11 cellular contexts compared by ENCODE assay signal in genomic region chr1:198199105-198199504, GRCh38. TPM values are rescaled to one million over a fixed set of nuclear protein-coding genes. Genes with fewer than 3 reads are reported as not detected.
DNase-seq lines count a peak whose midpoint lies in the region; ATAC-seq and TF ChIP-seq lines count a peak whose summit lies in the region.
"Had no signal": no experiment of that assay in that cellular context is flagged by ENCODE, and none has a peak within 500 bp of the region (broad histone marks: within the 10 kb centered on the region; RNA-seq: fewer than 3 reads in every experiment).

No MANE protein-coding gene starts in this region.

- H3K4me1 ChIP-seq in MM.1S (ENCODE audit: low read length), result peaks cover 16% of the 10 kb centered on the region
- peaks cover 25% of the 10 kb centered on the region for H3K4me1 ChIP-seq in osteoblast (ENCODE audit: insufficient read depth, low read length)

- H2AFZ ChIP-seq in MM.1S (ENCODE audit: low read length) (no peak overlapping the region), osteoblast (ENCODE audit: low read length) (no peak overlapping the region)

- no peaks in the 10 kb centered on the region for H3F3A ChIP-seq in MM.1S (ENCODE audit: insufficient read depth, low read length)

- H3K36me3 Mint-ChIP-seq in activated naive CD4-positive, alpha-beta T cell treated with anti-CD3 and anti-CD28 coated beads, Interleukin-2, amount 10 ng/mL, durations not matched to agents 7 days and 5 days, result peaks cover 7% of the 10 kb centered on the region

- H3K9me3 Mint-ChIP-seq in activated naive CD4-positive, alpha-beta T cell treated with anti-CD3 and anti-CD28 coated beads, Interleukin-2, amount 10 ng/mL, durations not matched to agents 7 days and 5 days, result no peaks in the 10 kb centered on the region

- H4K20me1 ChIP-seq in MM.1S (ENCODE audit: insufficient read depth, low read length), result 0 out of 2 replicates have a peak, but pooled peaks cover 5% of the 10 kb centered on the region
- peaks cover 80% of the 10 kb centered on the region for H4K20me1 ChIP-seq in osteoblast (ENCODE audit: insufficient read depth, low read length)

- peaks cover 23% of the 10 kb centered on the region for H3K4me1 Mint-ChIP-seq in activated naive CD4-positive, alpha-beta T cell treated with anti-CD3 and anti-CD28 coated beads, Interleukin-2, amount 10 ng/mL, durations not matched to agents 7 days and 5 days

- CTCF ChIA-PET in activated naive CD4-positive, alpha-beta T cell treated with anti-CD3 and anti-CD28 coated beads, Interleukin-2, amount 10 ng/mL, durations not matched to agents 7 days and 5 days (lab: Charles Lee), result interaction anchor here (1.2 kb wide), 2 partner anchors 11 to 43 kb away, joined by 3 read pairs; no protein-coding TSS in a partner anchor

- H3K4me3 Mint-ChIP-seq in activated naive CD4-positive, alpha-beta T cell treated with anti-CD3 and anti-CD28 coated beads, Interleukin-2, amount 10 ng/mL, durations not matched to agents 7 days and 5 days, result no peak overlapping the region
- H3K4me3 Mint-ChIP-seq: endodermal cell had no signal

- no peak for TF ChIP-seq CTCF in MM.1S (IDR thresholded peaks at IDR 0.05; ENCODE audit: low read length)
- no peak for TF ChIP-seq CTCF in osteoblast (IDR thresholded peaks at IDR 0.05; ENCODE audit: extremely low read depth, low read depth, low read length)

- H3K27ac Mint-ChIP-seq in activated naive CD4-positive, alpha-beta T cell treated with anti-CD3 and anti-CD28 coated beads, Interleukin-2, amount 10 ng/mL, durations not matched to agents 7 days and 5 days, result no peak overlapping the region

- H3K27ac ChIP-seq in MM.1S (ENCODE audit: low read length) (no peak overlapping the region), osteoblast (ENCODE audit: low read depth, low read length) (no peak overlapping the region)
- H3K27ac ChIP-seq: KMS-11 had no signal

- no peaks in the 10 kb centered on the region for H3K27me3 Mint-ChIP-seq in activated naive CD4-positive, alpha-beta T cell treated with anti-CD3 and anti-CD28 coated beads, Interleukin-2, amount 10 ng/mL, durations not matched to agents 7 days and 5 days

- H3K27me3 ChIP-seq in MM.1S (replicated peaks; ENCODE audit: insufficient read depth, low read length) (no peaks in the 10 kb centered on the region), osteoblast (ENCODE audit: insufficient read depth, low read length) (no peaks in the 10 kb centered on the region)

- H3K4me2 ChIP-seq in MM.1S (ENCODE audit: low read depth, low read length) (no peak overlapping the region), osteoblast (ENCODE audit: insufficient read depth, low read length) (no peak overlapping the region)
- H3K4me2 ChIP-seq: KMS-11 had no signal

- no peaks in the 10 kb centered on the region for H3K9me2 ChIP-seq in MM.1S (replicated peaks; ENCODE audit: insufficient read depth, low read length)

- no peak overlapping the region for H3K4me3 ChIP-seq in MM.1S (ENCODE audit: low read length)
- H3K4me3 ChIP-seq in osteoblast (ENCODE audit: insufficient read depth, low read length), result no peak overlapping the region

- no peak overlapping the region for H3K9ac ChIP-seq in MM.1S (ENCODE audit: low read length)
- H3K9ac ChIP-seq: KMS-11 had no signal

- intact Hi-C loops in left ventricle myocardium superior (cut with micrococcal nuclease), result no loop called here
- intact Hi-C loops in cardiac septum (cut with DNase I), result no loop called here

- H3K79me2 ChIP-seq in MM.1S (ENCODE audit: low read length) (peaks cover 97% of the 10 kb centered on the region), osteoblast (ENCODE audit: insufficient read depth, low read length) (peaks cover 99% of the 10 kb centered on the region)

- H3K9me3 ChIP-seq in MM.1S (replicated peaks; ENCODE audit: insufficient read depth, low read length) (no peaks in the 10 kb centered on the region), osteoblast (ENCODE audit: low read depth, low read length) (no peaks in the 10 kb centered on the region)

- ATAC-seq in left ventricle myocardium superior (peak; percentile 17), HG02759 (IDR thresholded peaks at IDR 0.05; ENCODE audit: unreplicated experiment) (peak; percentile 79)
- peak; percentile 20 for ATAC-seq in stimulated activated naive CD8-positive, alpha-beta T cell treated with anti-CD3 and anti-CD28 coated beads, Interleukin-15, Interleukin-2, amounts not matched to agents 100 U/mL and 50 U/mL, for 24 hours

- DNase-seq in left ventricle myocardium superior, result no peak
- DNase-seq in cardiac septum (ENCODE audit: low spot score), result no peak
- DNase-seq in MM.1S, result peak; percentile 50
- no peak for DNase-seq in stimulated activated naive CD8-positive, alpha-beta T cell treated with anti-CD3 and anti-CD28 coated beads, Interleukin-15, Interleukin-2, amounts not matched to agents 100 U/mL and 50 U/mL, for 24 hours
- no peak for DNase-seq in activated naive CD4-positive, alpha-beta T cell treated with anti-CD3 and anti-CD28 coated beads, Interleukin-2, amount 10 ng/mL, durations not matched to agents 7 days and 5 days
- no peak for DNase-seq in osteoblast (ENCODE audit: insufficient read length, low spot score, missing footprints)
- no peak for DNase-seq in NCI-H2029 (lab: John Stamatoyannopoulos, UW)
- DNase-seq: endodermal cell, SHP77 had no signal

- H3K36me3 ChIP-seq in MM.1S (replicated peaks; ENCODE audit: insufficient read depth, low read length), result no peaks in the 10 kb centered on the region
- peaks cover 20% of the 10 kb centered on the region for H3K36me3 ChIP-seq in osteoblast (ENCODE audit: insufficient read depth, low read length)

RNA-seq across cellular contexts. Expression of gene NEK7, which starts 42.3 kb away (rescaled TPM):
- total RNA-seq in left ventricle myocardium superior (215 TPM), cardiac septum (318 TPM), osteoblast (376 and 377 TPM in 2 replicates)

Comparison
In these comparisons a context has a peak if more than half of its experiments do, and no peak if none do; other contexts are left out.
1. ATAC-seq: peak in every context shown above with its lines; median percentile 79 in HG02759; 20 in stimulated activated naive CD8-positive, alpha-beta T cell treated with anti-CD3 and anti-CD28 coated beads, Interleukin-15, Interleukin-2, amounts not matched to agents 100 U/mL and 50 U/mL, for 24 hours; 17 in left ventricle myocardium superior.